20 cellular contexts compared by ENCODE assay signal in the genomic region with DNA sequence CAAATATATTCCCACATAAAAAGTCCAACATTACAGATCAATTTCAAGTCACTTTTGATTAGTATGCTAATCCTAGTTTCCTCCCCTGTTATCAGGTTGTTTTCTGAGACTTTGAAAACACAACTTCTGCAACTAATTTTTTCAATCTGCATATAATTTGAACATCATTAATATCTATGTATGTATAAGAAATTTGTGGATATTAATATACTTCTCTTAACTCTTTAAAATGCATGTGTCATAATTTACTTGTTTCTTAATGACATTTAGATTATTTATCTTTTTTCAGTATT.
"Had no signal": no experiment of that assay in that cellular context is flagged by ENCODE, and none has a peak within 500 bp of the region (broad histone marks: within the 10 kb centered on the region; RNA-seq: fewer than 3 reads in every experiment).

No MANE protein-coding gene starts in this region.

- H3K27me3 Mint-ChIP-seq: activated CD4-positive, alpha-beta memory T cell treated with anti-CD3 and anti-CD28 coated beads for 36 hours; activated CD8-positive, alpha-beta memory T cell treated with anti-CD3 and anti-CD28 coated beads, Interleukin-2, amount 10 ng/mL, durations not matched to agents 7 days and 5 days; activated naive CD8-positive, alpha-beta T cell treated with anti-CD3 and anti-CD28 coated beads, Interleukin-2, amount 50 U/mL, for 24 hours; stimulated activated naive CD8-positive, alpha-beta T cell treated with anti-CD3 and anti-CD28 coated beads, Interleukin-15, Interleukin-2, amounts not matched to agents 100 ng/mL and 50 ng/mL, for 24 hours had no signal

- DNase-seq: activated CD4-positive, CD25-positive, alpha-beta regulatory T cell; activated CD8-positive, alpha-beta memory T cell treated with anti-CD3 and anti-CD28 coated beads, Interleukin-2, amount 10 ng/mL, durations not matched to agents 7 days and 5 days; activated gamma-delta T cell; activated naive CD4-positive, alpha-beta T cell treated with anti-CD3 and anti-CD28 coated beads, Interleukin-2, amount 50 U/mL, for 16 hours; activated naive CD8-positive, alpha-beta T cell treated with anti-CD3 and anti-CD28 coated beads, Interleukin-2, amount 50 U/mL, for 24 hours; heart left ventricle; islet precursor cell; left colon; psoas muscle; stimulated activated CD4-positive, alpha-beta T cell treated with anti-CD3 and anti-CD28 coated beads, Interleukin-12 subunit alpha, Interleukin-12 subunit beta, amount 100 ng/mL, for 4 hours; stimulated activated CD4-positive, alpha-beta T cell treated with anti-CD3 and anti-CD28 coated beads, Interleukin-4, amount 100 ng/mL, for 4 hours; T1000; tibial artery had no signal

- H3K27ac ChIP-seq: cardiac muscle cell, heart left ventricle, pancreas, psoas muscle, right atrium auricular region, tibial artery had no signal

- H3K36me3 Mint-ChIP-seq: activated CD4-positive, alpha-beta memory T cell treated with anti-CD3 and anti-CD28 coated beads for 36 hours had no signal

- H3K27ac Mint-ChIP-seq: activated CD4-positive, alpha-beta memory T cell treated with anti-CD3 and anti-CD28 coated beads for 36 hours; activated CD8-positive, alpha-beta memory T cell treated with anti-CD3 and anti-CD28 coated beads, Interleukin-2, amount 10 ng/mL, durations not matched to agents 7 days and 5 days; activated naive CD8-positive, alpha-beta T cell treated with anti-CD3 and anti-CD28 coated beads, Interleukin-2, amount 50 U/mL, for 24 hours; activated T-helper 1 cell treated with anti-CD3 and anti-CD28 coated beads, Interleukin-12 subunit alpha, Interleukin-12 subunit beta, Interleukin-2, Interleukin-4 antibody, amounts not matched to agents 30 ng/mL and 10 ng/mL and 1 ng/mL, durations not matched to agents 14 hours and 24 hours and 36 hours; nephron; stimulated activated naive CD8-positive, alpha-beta T cell treated with anti-CD3 and anti-CD28 coated beads, Interleukin-15, Interleukin-2, amounts not matched to agents 100 ng/mL and 50 ng/mL, for 24 hours had no signal

- H3K4me3 Mint-ChIP-seq: activated CD4-positive, alpha-beta memory T cell treated with anti-CD3 and anti-CD28 coated beads for 36 hours; activated CD8-positive, alpha-beta memory T cell treated with anti-CD3 and anti-CD28 coated beads, Interleukin-2, amount 10 ng/mL, durations not matched to agents 7 days and 5 days; activated naive CD8-positive, alpha-beta T cell treated with anti-CD3 and anti-CD28 coated beads, Interleukin-2, amount 50 U/mL, for 24 hours; activated T-helper 1 cell treated with anti-CD3 and anti-CD28 coated beads, Interleukin-12 subunit alpha, Interleukin-12 subunit beta, Interleukin-2, Interleukin-4 antibody, amounts not matched to agents 30 ng/mL and 10 ng/mL and 1 ng/mL, durations not matched to agents 14 hours and 24 hours and 36 hours; nephron; stimulated activated naive CD8-positive, alpha-beta T cell treated with anti-CD3 and anti-CD28 coated beads, Interleukin-15, Interleukin-2, amounts not matched to agents 100 ng/mL and 50 ng/mL, for 24 hours had no signal

- ATAC-seq: activated CD8-positive, alpha-beta memory T cell treated with anti-CD3 and anti-CD28 coated beads, Interleukin-2, amount 10 ng/mL, durations not matched to agents 7 days and 5 days; activated naive CD8-positive, alpha-beta T cell treated with anti-CD3 and anti-CD28 coated beads, Interleukin-2, amount 50 U/mL, for 24 hours; heart left ventricle; psoas muscle had no signal

- H3K9me3 Mint-ChIP-seq: activated CD4-positive, alpha-beta memory T cell treated with anti-CD3 and anti-CD28 coated beads for 36 hours; activated naive CD8-positive, alpha-beta T cell treated with anti-CD3 and anti-CD28 coated beads, Interleukin-2, amount 50 U/mL, for 24 hours; activated T-helper 1 cell treated with anti-CD3 and anti-CD28 coated beads, Interleukin-12 subunit alpha, Interleukin-12 subunit beta, Interleukin-2, Interleukin-4 antibody, amounts not matched to agents 30 ng/mL and 10 ng/mL and 1 ng/mL, durations not matched to agents 14 hours and 24 hours and 36 hours; nephron; stimulated activated naive CD8-positive, alpha-beta T cell treated with anti-CD3 and anti-CD28 coated beads, Interleukin-15, Interleukin-2, amounts not matched to agents 100 ng/mL and 50 ng/mL, for 24 hours had no signal

- H3K4me1 ChIP-seq: heart left ventricle, pancreas, psoas muscle, right atrium auricular region, tibial artery had no signal

- H3K27me3 ChIP-seq: cardiac muscle cell, heart left ventricle, pancreas, right atrium auricular region, tibial artery had no signal

- H3K4me1 Mint-ChIP-seq: activated CD8-positive, alpha-beta memory T cell treated with anti-CD3 and anti-CD28 coated beads, Interleukin-2, amount 10 ng/mL, durations not matched to agents 7 days and 5 days; activated naive CD8-positive, alpha-beta T cell treated with anti-CD3 and anti-CD28 coated beads, Interleukin-2, amount 50 U/mL, for 24 hours; nephron had no signal

- H3K9me3 ChIP-seq: heart left ventricle, pancreas, psoas muscle, right atrium auricular region had no signal

- H3K36me3 ChIP-seq: cardiac muscle cell, heart left ventricle, pancreas, right atrium auricular region, tibial artery had no signal

- H3K4me3 ChIP-seq: cardiac muscle cell, heart left ventricle, pancreas, psoas muscle, right atrium auricular region, tibial artery had no signal
